ENCODE assay signal across 22 cellular contexts in the genomic region with DNA sequence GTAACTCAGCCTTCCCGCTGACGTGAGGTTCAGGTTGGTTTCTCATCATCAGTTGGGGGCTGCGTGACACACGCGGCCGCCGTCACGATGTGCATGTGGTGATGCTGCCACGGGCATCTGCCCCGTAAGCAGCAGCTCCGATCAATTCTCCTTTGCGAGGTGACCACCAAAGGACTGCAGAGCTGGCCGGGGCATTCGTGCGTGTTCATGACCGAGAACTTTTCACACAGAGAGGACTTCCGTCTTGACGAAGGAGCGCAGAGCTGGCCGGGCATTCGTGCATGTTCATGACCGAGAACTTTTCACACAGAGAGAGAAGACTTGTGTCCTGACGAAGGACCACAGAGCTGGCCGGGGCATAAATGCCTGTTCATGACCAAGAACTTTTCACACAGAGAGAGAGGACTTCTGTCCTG. TPM values are rescaled to one million over a fixed set of nuclear protein-coding genes. Genes with fewer than 3 reads are reported as not detected.
"Had no signal": no experiment of that assay in that cellular context is flagged by ENCODE, and none has a peak within 500 bp of the region (broad histone marks: within the 10 kb centered on the region; RNA-seq: fewer than 3 reads in every experiment).

No MANE protein-coding gene starts in this region.

- DNase-seq: activated CD4-positive, alpha-beta T cell treated with anti-CD3 and anti-CD28 coated beads for 1 hour; activated CD4-positive, alpha-beta T cell treated with anti-CD3 and anti-CD28 coated beads, Interleukin-2, amount 50 U/mL, for 4 hours; activated naive CD4-positive, alpha-beta T cell treated with anti-CD3 and anti-CD28 coated beads for 36 hours; erythroblast; gastrocnemius medialis; left cardiac atrium; midbrain; stimulated activated CD4-positive, alpha-beta T cell treated with anti-CD3 and anti-CD28 coated beads, Interleukin-4, amount 100 ng/mL, for 24 hours; stimulated activated naive CD4-positive, alpha-beta T cell; substantia nigra; transverse colon had no signal

- H3K27ac ChIP-seq: ascending aorta, breast epithelium, gastrocnemius medialis, heart left ventricle, neural progenitor cell, SK-N-MC, skin epidermis, transverse colon had no signal

- H3K4me1 ChIP-seq: ascending aorta, breast epithelium, gastrocnemius medialis, heart left ventricle, transverse colon had no signal

- H3K4me3 ChIP-seq: ascending aorta, breast epithelium, gastrocnemius medialis, heart left ventricle, lung, neural progenitor cell, SK-N-MC, skin epidermis, transverse colon had no signal

- H3K9me3 ChIP-seq: ascending aorta, breast epithelium, gastrocnemius medialis, heart left ventricle, transverse colon had no signal

- H3K27me3 ChIP-seq: ascending aorta, neural progenitor cell had no signal

- ATAC-seq: gastrocnemius medialis, heart left ventricle, left cardiac atrium had no signal

- H3K36me3 ChIP-seq: ascending aorta, breast epithelium, gastrocnemius medialis, heart left ventricle, neural progenitor cell, transverse colon had no signal

RNA-seq across cellular contexts. Expression of gene LCN1, which starts 3.8 kb away (rescaled TPM):
- total RNA-seq: activated T-helper 1 cell treated with anti-CD3 and anti-CD28 coated beads, Interleukin-12 subunit alpha, Interleukin-12 subunit beta, Interleukin-2, Interleukin-4 antibody, amounts not matched to agents 30 ng/mL and 10 ng/mL and 1 ng/mL, durations not matched to agents 14 hours and 24 hours and 36 hours; ascending aorta; breast epithelium; cerebellum; dermis microvascular lymphatic vessel endothelial cell; gastrocnemius medialis; lung; myocyte; transverse colon had no signal
- polyA plus RNA-seq: lung had no signal

RNA-seq across cellular contexts. Expression of gene OBP2A, which starts 28.5 kb away (rescaled TPM):
- total RNA-seq: activated naive CD4-positive, alpha-beta T cell treated with anti-CD3 and anti-CD28 coated beads for 36 hours; activated T-helper 1 cell treated with anti-CD3 and anti-CD28 coated beads, Interleukin-12 subunit alpha, Interleukin-12 subunit beta, Interleukin-2, Interleukin-4 antibody, amounts not matched to agents 30 ng/mL and 10 ng/mL and 1 ng/mL, durations not matched to agents 14 hours and 24 hours and 36 hours; ascending aorta; breast epithelium; cerebellum; dermis microvascular lymphatic vessel endothelial cell; gastrocnemius medialis; heart left ventricle; left cardiac atrium; lung; myocyte; transverse colon had no signal
- polyA plus RNA-seq: heart left ventricle had no signal

RNA-seq across cellular contexts. Expression of gene PAEP, which starts 44.1 kb away (rescaled TPM):
- total RNA-seq: activated naive CD4-positive, alpha-beta T cell treated with anti-CD3 and anti-CD28 coated beads for 36 hours; activated T-helper 1 cell treated with anti-CD3 and anti-CD28 coated beads, Interleukin-12 subunit alpha, Interleukin-12 subunit beta, Interleukin-2, Interleukin-4 antibody, amounts not matched to agents 30 ng/mL and 10 ng/mL and 1 ng/mL, durations not matched to agents 14 hours and 24 hours and 36 hours; ascending aorta; breast epithelium; cerebellum; dermis microvascular lymphatic vessel endothelial cell; gastrocnemius medialis; heart left ventricle; left cardiac atrium; myocyte; transverse colon had no signal
- polyA plus RNA-seq: heart left ventricle had no signal
